In the genomic region with DNA sequence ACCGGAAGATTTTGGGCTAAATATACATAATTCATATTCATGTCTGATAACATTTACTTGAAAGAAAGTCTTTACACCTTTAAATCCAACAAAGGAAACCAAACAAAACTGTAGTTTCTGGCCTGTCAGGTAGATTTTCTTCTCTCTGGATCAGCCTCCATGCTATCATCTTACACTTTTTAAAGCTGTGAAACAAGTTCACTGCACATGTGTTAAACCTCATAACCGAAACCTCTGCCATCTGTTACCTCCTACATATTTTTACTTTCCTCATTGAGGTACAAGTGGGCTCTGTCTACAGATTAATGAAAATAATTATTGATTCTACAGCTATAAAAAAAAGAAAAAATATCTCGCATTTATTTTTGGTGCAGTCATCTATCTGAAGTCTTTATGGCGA, we compare ENCODE assay signal across 17 cellular contexts.
"Had no signal": no experiment of that assay in that cellular context is flagged by ENCODE, and none has a peak within 500 bp of the region (broad histone marks: within the 10 kb centered on the region; RNA-seq: fewer than 3 reads in every experiment).

No MANE protein-coding gene starts in this region.

- H3K9me3 Mint-ChIP-seq: activated CD4-positive, alpha-beta memory T cell treated with anti-CD3 and anti-CD28 coated beads, Interleukin-2, amount 10 ng/mL, durations not matched to agents 7 days and 5 days; activated naive CD4-positive, alpha-beta T cell treated with anti-CD3 and anti-CD28 coated beads, Interleukin-2, amount 50 U/mL, for 24 hours; activated T-cell treated with anti-CD3 and anti-CD28 coated beads, Interleukin-2, amount 50 U/mL, for 4 hours; neural crest cell; stimulated activated naive CD8-positive, alpha-beta T cell treated with anti-CD3 and anti-CD28 coated beads, Interleukin-15, amount 100 ng/mL, for 72 hours had no signal

- H3K9me3 ChIP-seq: body of pancreas, esophagus muscularis mucosa, left lung, testis, upper lobe of right lung had no signal

- H2AFZ ChIP-seq: hepatocyte had no signal

- H3K4me3 Mint-ChIP-seq: activated CD4-positive, alpha-beta memory T cell treated with anti-CD3 and anti-CD28 coated beads, Interleukin-2, amount 10 ng/mL, durations not matched to agents 7 days and 5 days; activated naive CD4-positive, alpha-beta T cell treated with anti-CD3 and anti-CD28 coated beads, Interleukin-2, amount 50 U/mL, for 24 hours; activated T-cell treated with anti-CD3 and anti-CD28 coated beads, Interleukin-2, amount 50 U/mL, for 4 hours; neural crest cell; stimulated activated naive CD8-positive, alpha-beta T cell treated with anti-CD3 and anti-CD28 coated beads, Interleukin-15, amount 100 ng/mL, for 72 hours had no signal

- H3K4me2 ChIP-seq: hepatocyte had no signal

- H3K27ac ChIP-seq: body of pancreas, esophagus muscularis mucosa, hepatocyte, left lung, testis, upper lobe of right lung, VCaP had no signal

- H3K4me1 Mint-ChIP-seq: activated CD4-positive, alpha-beta memory T cell treated with anti-CD3 and anti-CD28 coated beads, Interleukin-2, amount 10 ng/mL, durations not matched to agents 7 days and 5 days; activated naive CD4-positive, alpha-beta T cell treated with anti-CD3 and anti-CD28 coated beads, Interleukin-2, amount 50 U/mL, for 24 hours; stimulated activated naive CD8-positive, alpha-beta T cell treated with anti-CD3 and anti-CD28 coated beads, Interleukin-15, amount 100 ng/mL, for 72 hours had no signal

- H3K27me3 ChIP-seq: body of pancreas, esophagus muscularis mucosa, hepatocyte, left lung, testis, upper lobe of right lung had no signal

- ATAC-seq: activated T-cell treated with anti-CD3 and anti-CD28 coated beads, Interleukin-2, amount 50 U/mL, for 4 hours; body of pancreas; left lung; sciatic nerve; upper lobe of right lung had no signal

- DNase-seq: activated CD4-positive, alpha-beta memory T cell treated with anti-CD3 and anti-CD28 coated beads, Interleukin-2, amount 10 ng/mL, durations not matched to agents 7 days and 5 days; activated effector memory CD4-positive, alpha-beta T cell treated with Interleukin-2 at 50 U/mL for 16 hours; activated T-cell treated with anti-CD3 and anti-CD28 coated beads, Interleukin-2, amount 50 U/mL, for 4 hours; amniotic stem cell; body of pancreas; caudate nucleus; left lung; mammary epithelial cell; stimulated activated naive CD8-positive, alpha-beta T cell treated with anti-CD3 and anti-CD28 coated beads, Interleukin-15, amount 100 ng/mL, for 72 hours; testis; upper lobe of right lung had no signal

- H3K27me3 Mint-ChIP-seq: activated CD4-positive, alpha-beta memory T cell treated with anti-CD3 and anti-CD28 coated beads, Interleukin-2, amount 10 ng/mL, durations not matched to agents 7 days and 5 days; activated naive CD4-positive, alpha-beta T cell treated with anti-CD3 and anti-CD28 coated beads, Interleukin-2, amount 50 U/mL, for 24 hours; stimulated activated naive CD8-positive, alpha-beta T cell treated with anti-CD3 and anti-CD28 coated beads, Interleukin-15, amount 100 ng/mL, for 72 hours had no signal

- H3K27ac Mint-ChIP-seq: activated CD4-positive, alpha-beta memory T cell treated with anti-CD3 and anti-CD28 coated beads, Interleukin-2, amount 10 ng/mL, durations not matched to agents 7 days and 5 days; activated naive CD4-positive, alpha-beta T cell treated with anti-CD3 and anti-CD28 coated beads, Interleukin-2, amount 50 U/mL, for 24 hours had no signal

- H3K4me1 ChIP-seq: esophagus muscularis mucosa, left lung, testis, upper lobe of right lung had no signal

- H3K79me2 ChIP-seq: hepatocyte had no signal
